1 cellular context compared by ENCODE assay signal in the genomic region with DNA sequence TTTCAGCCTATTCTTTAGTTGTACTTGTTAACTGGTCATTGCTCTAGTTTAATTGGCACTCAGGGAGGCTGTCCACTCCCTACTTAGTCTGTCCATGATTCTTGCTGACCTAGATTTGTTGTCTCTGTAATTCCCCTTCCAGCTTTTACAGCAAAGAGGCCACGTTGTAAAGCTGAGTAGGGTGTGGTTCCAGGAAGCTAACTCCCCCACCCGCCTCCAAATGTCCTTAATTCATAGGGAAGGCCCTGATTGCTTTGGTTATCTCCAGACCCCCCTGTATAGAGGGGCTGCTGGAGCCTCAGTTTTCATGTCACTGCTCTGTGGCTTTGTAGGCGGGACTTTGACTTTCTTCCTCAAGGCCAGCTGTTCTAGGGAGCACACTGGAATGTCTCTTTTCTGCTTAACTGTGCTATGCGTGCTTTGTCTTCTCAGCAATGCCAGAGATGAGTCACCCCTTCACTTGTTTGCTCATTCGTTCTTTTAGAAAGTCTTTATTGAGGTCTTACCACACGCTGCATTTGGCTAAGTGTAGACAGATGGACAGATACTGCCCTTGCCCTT.
TF ChIP-seq lines count a peak whose summit lies in the region.

No MANE protein-coding gene starts in this region.

TF ChIP-seq in HepG2, 621 proteins besides CTCF, POLR2A, EP300 and RAD21 (continued from another document and continues in another):
- TF ChIP-seq, protein P1, sequence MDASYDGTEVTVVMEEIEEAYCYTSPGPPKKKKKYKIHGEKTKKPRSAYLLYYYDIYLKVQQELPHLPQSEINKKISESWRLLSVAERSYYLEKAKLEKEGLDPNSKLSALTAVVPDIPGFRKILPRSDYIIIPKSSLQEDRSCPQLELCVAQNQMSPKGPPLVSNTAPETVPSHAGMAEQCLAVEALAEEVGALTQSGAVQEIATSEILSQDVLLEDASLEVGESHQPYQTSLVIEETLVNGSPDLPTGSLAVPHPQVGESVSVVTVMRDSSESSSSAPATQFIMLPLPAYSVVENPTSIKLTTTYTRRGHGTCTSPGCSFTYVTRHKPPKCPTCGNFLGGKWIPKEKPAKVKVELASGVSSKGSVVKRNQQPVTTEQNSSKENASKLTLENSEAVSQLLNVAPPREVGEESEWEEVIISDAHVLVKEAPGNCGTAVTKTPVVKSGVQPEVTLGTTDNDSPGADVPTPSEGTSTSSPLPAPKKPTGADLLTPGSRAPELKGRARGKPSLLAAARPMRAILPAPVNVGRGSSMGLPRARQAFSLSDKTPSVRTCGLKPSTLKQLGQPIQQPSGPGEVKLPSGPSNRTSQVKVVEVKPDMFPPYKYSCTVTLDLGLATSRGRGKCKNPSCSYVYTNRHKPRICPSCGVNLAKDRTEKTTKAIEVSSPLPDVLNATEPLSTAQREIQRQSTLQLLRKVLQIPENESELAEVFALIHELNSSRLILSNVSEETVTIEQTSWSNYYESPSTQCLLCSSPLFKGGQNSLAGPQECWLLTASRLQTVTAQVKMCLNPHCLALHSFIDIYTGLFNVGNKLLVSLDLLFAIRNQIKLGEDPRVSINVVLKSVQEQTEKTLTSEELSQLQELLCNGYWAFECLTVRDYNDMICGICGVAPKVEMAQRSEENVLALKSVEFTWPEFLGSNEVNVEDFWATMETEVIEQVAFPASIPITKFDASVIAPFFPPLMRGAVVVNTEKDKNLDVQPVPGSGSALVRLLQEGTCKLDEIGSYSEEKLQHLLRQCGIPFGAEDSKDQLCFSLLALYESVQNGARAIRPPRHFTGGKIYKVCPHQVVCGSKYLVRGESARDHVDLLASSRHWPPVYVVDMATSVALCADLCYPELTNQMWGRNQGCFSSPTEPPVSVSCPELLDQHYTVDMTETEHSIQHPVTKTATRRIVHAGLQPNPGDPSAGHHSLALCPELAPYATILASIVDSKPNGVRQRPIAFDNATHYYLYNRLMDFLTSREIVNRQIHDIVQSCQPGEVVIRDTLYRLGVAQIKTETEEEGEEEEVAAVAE (CRISPR knock-in tag; IDR thresholded peaks at IDR 0.05; ENCODE audit: borderline replicate concordance) = peak; percentile 19; the same call in 1 of the 2 replicates
- TF ChIP-seq CHD4 (IDR thresholded peaks at IDR 0.05; ENCODE audit: borderline replicate concordance, low read length) (no peak), MED1 (CRISPR knock-in tag; IDR thresholded peaks at IDR 0.05) (no peak), DR1 (CRISPR knock-in tag; IDR thresholded peaks at IDR 0.05) (no peak), ZNF776 (CRISPR knock-in tag; IDR thresholded peaks at IDR 0.05) (no peak), ZNF772 (CRISPR knock-in tag; IDR thresholded peaks at IDR 0.05) (no peak), ZNF124 (CRISPR knock-in tag; IDR thresholded peaks at IDR 0.05) (no peak), ZNF749 (CRISPR knock-in tag; IDR thresholded peaks at IDR 0.05; ENCODE audit: borderline replicate concordance) (no peak), KLF6 (CRISPR knock-in tag; IDR thresholded peaks at IDR 0.05) (no peak), THAP11 (CRISPR knock-in tag; IDR thresholded peaks at IDR 0.05) (no peak), NFYB (CRISPR knock-in tag; IDR thresholded peaks at IDR 0.05) (no peak), ZNF737 (CRISPR knock-in tag; IDR thresholded peaks at IDR 0.05; ENCODE audit: borderline replicate concordance) (no peak), HNF4A (CRISPR knock-in tag; IDR thresholded peaks at IDR 0.05) (no peak), MAF1 (CRISPR knock-in tag; IDR thresholded peaks at IDR 0.05; ENCODE audit: borderline replicate concordance) (no peak), ZNF24 (IDR thresholded peaks at IDR 0.05) (peak; percentile 71; the same call in 1 of the 2 replicates), ETV6 (CRISPR knock-in tag; conservative IDR thresholded peaks at IDR 0.05) (no peak), HES4 (CRISPR knock-in tag; IDR thresholded peaks at IDR 0.05; ENCODE audit: borderline replicate concordance) (no peak), ZNF230 (CRISPR knock-in tag; IDR thresholded peaks at IDR 0.05) (no peak), TCF12 (IDR thresholded peaks at IDR 0.05) (no peak), TCF12 (CRISPR knock-in tag; IDR thresholded peaks at IDR 0.05) (no peak), HNF4G (IDR thresholded peaks at IDR 0.05; ENCODE audit: borderline replicate concordance, low read depth, low read length) (no peak), HNF4G (CRISPR knock-in tag; IDR thresholded peaks at IDR 0.05; ENCODE audit: borderline replicate concordance, low read depth) (no peak), BCL6 (CRISPR knock-in tag; IDR thresholded peaks at IDR 0.05) (no peak), ZMAT3 (CRISPR knock-in tag; conservative IDR thresholded peaks at IDR 0.05) (no peak), ZNF207 (IDR thresholded peaks at IDR 0.05; ENCODE audit: borderline replicate concordance) (no peak), ZNF235 (CRISPR knock-in tag; IDR thresholded peaks at IDR 0.05; ENCODE audit: borderline replicate concordance) (no peak), ZNF891 (CRISPR knock-in tag; IDR thresholded peaks at IDR 0.05) (no peak), ZNF652 (CRISPR knock-in tag; IDR thresholded peaks at IDR 0.05; ENCODE audit: borderline replicate concordance, low read depth) (no peak), ISL2 (CRISPR knock-in tag; IDR thresholded peaks at IDR 0.05) (no peak), KDM1A (CRISPR knock-in tag; IDR thresholded peaks at IDR 0.05) (0 out of 2 replicates have a peak, but pooled peaks have one; percentile 10), JUNB (CRISPR knock-in tag; IDR thresholded peaks at IDR 0.05; ENCODE audit: borderline replicate concordance) (peak; percentile 89), ZNF790 (CRISPR knock-in tag; IDR thresholded peaks at IDR 0.05; ENCODE audit: borderline replicate concordance) (no peak), ZNF138 (CRISPR knock-in tag; IDR thresholded peaks at IDR 0.05; ENCODE audit: low read depth) (no peak), ZNF33B (CRISPR knock-in tag; IDR thresholded peaks at IDR 0.05) (no peak), DMAP1 (CRISPR knock-in tag; IDR thresholded peaks at IDR 0.05) (0 out of 2 replicates have a peak, but pooled peaks have one; percentile 18), SMAD1 (CRISPR knock-in tag; IDR thresholded peaks at IDR 0.05; ENCODE audit: borderline replicate concordance, low read depth) (no peak), ZNF10 (CRISPR knock-in tag; IDR thresholded peaks at IDR 0.05; ENCODE audit: borderline replicate concordance, low read depth) (no peak), MIER3 (CRISPR knock-in tag; IDR thresholded peaks at IDR 0.05; ENCODE audit: borderline replicate concordance) (no peak), YEATS4 (CRISPR knock-in tag; IDR thresholded peaks at IDR 0.05; ENCODE audit: borderline replicate concordance) (no peak), MTF1 (CRISPR knock-in tag; IDR thresholded peaks at IDR 0.05) (no peak), ELF3 (CRISPR knock-in tag; IDR thresholded peaks at IDR 0.05) (peak; percentile 26; the same call in 1 of the 2 replicates), BRCA1 (CRISPR knock-in tag; IDR thresholded peaks at IDR 0.05) (no peak), HDAC1 (CRISPR knock-in tag; IDR thresholded peaks at IDR 0.05) (no peak), KDM4B (CRISPR knock-in tag; IDR thresholded peaks at IDR 0.05) (no peak), CBX2 (IDR thresholded peaks at IDR 0.05; ENCODE audit: low read depth, low read length) (no peak), CBX2 (CRISPR knock-in tag; IDR thresholded peaks at IDR 0.05; ENCODE audit: low read depth) (no peak)
- TF ChIP-seq, protein P2, sequence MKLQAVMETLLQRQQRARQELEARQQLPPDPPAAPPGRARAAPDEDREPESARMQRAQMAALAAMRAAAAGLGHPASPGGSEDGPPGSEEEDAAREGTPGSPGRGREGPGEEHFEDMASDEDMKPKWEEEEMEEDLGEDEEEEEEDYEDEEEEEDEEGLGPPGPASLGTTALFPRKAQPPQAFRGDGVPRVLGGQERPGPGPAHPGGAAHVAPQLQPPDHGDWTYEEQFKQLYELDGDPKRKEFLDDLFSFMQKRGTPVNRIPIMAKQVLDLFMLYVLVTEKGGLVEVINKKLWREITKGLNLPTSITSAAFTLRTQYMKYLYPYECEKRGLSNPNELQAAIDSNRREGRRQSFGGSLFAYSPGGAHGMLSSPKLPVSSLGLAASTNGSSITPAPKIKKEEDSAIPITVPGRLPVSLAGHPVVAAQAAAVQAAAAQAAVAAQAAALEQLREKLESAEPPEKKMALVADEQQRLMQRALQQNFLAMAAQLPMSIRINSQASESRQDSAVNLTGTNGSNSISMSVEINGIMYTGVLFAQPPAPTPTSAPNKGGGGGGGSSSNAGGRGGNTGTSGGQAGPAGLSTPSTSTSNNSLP (IDR thresholded peaks at IDR 0.05; ENCODE audit: low read depth, low read length) = no peak
- TF ChIP-seq, protein P3, sequence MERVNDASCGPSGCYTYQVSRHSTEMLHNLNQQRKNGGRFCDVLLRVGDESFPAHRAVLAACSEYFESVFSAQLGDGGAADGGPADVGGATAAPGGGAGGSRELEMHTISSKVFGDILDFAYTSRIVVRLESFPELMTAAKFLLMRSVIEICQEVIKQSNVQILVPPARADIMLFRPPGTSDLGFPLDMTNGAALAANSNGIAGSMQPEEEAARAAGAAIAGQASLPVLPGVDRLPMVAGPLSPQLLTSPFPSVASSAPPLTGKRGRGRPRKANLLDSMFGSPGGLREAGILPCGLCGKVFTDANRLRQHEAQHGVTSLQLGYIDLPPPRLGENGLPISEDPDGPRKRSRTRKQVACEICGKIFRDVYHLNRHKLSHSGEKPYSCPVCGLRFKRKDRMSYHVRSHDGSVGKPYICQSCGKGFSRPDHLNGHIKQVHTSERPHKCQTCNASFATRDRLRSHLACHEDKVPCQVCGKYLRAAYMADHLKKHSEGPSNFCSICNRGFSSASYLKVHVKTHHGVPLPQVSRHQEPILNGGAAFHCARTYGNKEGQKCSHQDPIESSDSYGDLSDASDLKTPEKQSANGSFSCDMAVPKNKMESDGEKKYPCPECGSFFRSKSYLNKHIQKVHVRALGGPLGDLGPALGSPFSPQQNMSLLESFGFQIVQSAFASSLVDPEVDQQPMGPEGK (CRISPR knock-in tag; IDR thresholded peaks at IDR 0.05) = peak; percentile 58
- TF ChIP-seq, protein P4, sequence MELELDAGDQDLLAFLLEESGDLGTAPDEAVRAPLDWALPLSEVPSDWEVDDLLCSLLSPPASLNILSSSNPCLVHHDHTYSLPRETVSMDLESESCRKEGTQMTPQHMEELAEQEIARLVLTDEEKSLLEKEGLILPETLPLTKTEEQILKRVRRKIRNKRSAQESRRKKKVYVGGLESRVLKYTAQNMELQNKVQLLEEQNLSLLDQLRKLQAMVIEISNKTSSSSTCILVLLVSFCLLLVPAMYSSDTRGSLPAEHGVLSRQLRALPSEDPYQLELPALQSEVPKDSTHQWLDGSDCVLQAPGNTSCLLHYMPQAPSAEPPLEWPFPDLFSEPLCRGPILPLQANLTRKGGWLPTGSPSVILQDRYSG (CRISPR knock-in tag; IDR thresholded peaks at IDR 0.05) = no peak
- TF ChIP-seq, protein P5, sequence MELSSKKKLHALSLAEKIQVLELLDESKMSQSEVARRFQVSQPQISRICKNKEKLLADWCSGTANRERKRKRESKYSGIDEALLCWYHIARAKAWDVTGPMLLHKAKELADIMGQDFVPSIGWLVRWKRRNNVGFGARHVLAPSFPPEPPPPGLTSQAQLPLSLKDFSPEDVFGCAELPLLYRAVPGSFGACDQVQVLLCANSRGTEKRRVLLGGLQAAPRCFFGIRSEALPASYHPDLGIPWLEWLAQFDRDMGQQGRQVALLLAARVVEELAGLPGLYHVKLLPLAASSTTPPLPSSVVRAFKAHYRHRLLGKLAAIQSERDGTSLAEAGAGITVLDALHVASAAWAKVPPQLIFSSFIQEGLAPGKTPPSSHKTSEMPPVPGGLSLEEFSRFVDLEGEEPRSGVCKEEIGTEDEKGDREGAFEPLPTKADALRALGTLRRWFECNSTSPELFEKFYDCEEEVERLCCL (CRISPR knock-in tag; IDR thresholded peaks at IDR 0.05; ENCODE audit: borderline replicate concordance) = no peak
- TF ChIP-seq, protein P6, sequence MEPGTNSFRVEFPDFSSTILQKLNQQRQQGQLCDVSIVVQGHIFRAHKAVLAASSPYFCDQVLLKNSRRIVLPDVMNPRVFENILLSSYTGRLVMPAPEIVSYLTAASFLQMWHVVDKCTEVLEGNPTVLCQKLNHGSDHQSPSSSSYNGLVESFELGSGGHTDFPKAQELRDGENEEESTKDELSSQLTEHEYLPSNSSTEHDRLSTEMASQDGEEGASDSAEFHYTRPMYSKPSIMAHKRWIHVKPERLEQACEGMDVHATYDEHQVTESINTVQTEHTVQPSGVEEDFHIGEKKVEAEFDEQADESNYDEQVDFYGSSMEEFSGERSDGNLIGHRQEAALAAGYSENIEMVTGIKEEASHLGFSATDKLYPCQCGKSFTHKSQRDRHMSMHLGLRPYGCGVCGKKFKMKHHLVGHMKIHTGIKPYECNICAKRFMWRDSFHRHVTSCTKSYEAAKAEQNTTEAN (CRISPR knock-in tag; conservative IDR thresholded peaks at IDR 0.05) = no peak
- TF ChIP-seq, protein P7, sequence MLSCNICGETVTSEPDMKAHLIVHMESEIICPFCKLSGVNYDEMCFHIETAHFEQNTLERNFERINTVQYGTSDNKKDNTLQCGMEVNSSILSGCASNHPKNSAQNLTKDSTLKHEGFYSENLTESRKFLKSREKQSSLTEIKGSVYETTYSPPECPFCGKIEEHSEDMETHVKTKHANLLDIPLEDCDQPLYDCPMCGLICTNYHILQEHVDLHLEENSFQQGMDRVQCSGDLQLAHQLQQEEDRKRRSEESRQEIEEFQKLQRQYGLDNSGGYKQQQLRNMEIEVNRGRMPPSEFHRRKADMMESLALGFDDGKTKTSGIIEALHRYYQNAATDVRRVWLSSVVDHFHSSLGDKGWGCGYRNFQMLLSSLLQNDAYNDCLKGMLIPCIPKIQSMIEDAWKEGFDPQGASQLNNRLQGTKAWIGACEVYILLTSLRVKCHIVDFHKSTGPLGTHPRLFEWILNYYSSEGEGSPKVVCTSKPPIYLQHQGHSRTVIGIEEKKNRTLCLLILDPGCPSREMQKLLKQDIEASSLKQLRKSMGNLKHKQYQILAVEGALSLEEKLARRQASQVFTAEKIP (CRISPR knock-in tag; IDR thresholded peaks at IDR 0.05; ENCODE audit: borderline replicate concordance) = no peak
- TF ChIP-seq, protein P8, sequence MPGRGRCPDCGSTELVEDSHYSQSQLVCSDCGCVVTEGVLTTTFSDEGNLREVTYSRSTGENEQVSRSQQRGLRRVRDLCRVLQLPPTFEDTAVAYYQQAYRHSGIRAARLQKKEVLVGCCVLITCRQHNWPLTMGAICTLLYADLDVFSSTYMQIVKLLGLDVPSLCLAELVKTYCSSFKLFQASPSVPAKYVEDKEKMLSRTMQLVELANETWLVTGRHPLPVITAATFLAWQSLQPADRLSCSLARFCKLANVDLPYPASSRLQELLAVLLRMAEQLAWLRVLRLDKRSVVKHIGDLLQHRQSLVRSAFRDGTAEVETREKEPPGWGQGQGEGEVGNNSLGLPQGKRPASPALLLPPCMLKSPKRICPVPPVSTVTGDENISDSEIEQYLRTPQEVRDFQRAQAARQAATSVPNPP (CRISPR knock-in tag; IDR thresholded peaks at IDR 0.05) = no peak
- TF ChIP-seq, protein P9, sequence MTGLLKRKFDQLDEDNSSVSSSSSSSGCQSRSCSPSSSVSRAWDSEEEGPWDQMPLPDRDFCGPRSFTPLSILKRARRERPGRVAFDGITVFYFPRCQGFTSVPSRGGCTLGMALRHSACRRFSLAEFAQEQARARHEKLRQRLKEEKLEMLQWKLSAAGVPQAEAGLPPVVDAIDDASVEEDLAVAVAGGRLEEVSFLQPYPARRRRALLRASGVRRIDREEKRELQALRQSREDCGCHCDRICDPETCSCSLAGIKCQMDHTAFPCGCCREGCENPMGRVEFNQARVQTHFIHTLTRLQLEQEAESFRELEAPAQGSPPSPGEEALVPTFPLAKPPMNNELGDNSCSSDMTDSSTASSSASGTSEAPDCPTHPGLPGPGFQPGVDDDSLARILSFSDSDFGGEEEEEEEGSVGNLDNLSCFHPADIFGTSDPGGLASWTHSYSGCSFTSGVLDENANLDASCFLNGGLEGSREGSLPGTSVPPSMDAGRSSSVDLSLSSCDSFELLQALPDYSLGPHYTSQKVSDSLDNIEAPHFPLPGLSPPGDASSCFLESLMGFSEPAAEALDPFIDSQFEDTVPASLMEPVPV (CRISPR knock-in tag; IDR thresholded peaks at IDR 0.05) = no peak
